ENCODE assay signal across 8 cellular contexts in genomic region chr12:64273527-64274403, GRCh38. TPM values are rescaled to one million over a fixed set of nuclear protein-coding genes. Genes with fewer than 3 reads are reported as not detected.
A peak's percentile ranks its signal among the peaks of the same experiment; 100 is the strongest.
DNase-seq lines count a peak whose midpoint lies in the region; ATAC-seq, FAIRE-seq and TF ChIP-seq lines count a peak whose summit lies in the region.

No MANE protein-coding gene starts in this region.

- H3K27ac Mint-ChIP-seq in mesothelial cell of epicardium = no peak overlapping the region

- in situ Hi-C loops in SK-MEL-5 (cut with HindIII; ENCODE audit: low pct_unique_long_range_greater_than_20kb, low sequenced_read_pairs) = loop anchor here (25.0 kb wide), 1 partner anchor 461 kb away; no protein-coding TSS in a partner anchor

- no peaks in the 10 kb centered on the region for H3K36me3 Mint-ChIP-seq in mesothelial cell of epicardium

- DNase-seq in AG08395 (ENCODE audit: low spot score) (peak; percentile 42), GM12891 (ENCODE audit: insufficient read length, low spot score) (no peak), SK-MEL-5 (ENCODE audit: low read depth, low spot score) (peak; percentile 77), iPS DF 19.7 (ENCODE audit: low read depth, low spot score) (peak; percentile 57), mesothelial cell of epicardium (ENCODE audit: low spot score in 2 of 2, unreplicated experiment in 2 of 2) (no peak), NCI-H1105 (lab: John Stamatoyannopoulos, UW) (no peak)

- no peak for TF ChIP-seq POLR2A in GM12891 (IDR thresholded peaks at IDR 0.05; ENCODE audit: low read depth, low read length)

- ATAC-seq in HG03342 (IDR thresholded peaks at IDR 0.05; ENCODE audit: unreplicated experiment) = peak; percentile 82
- no peak for ATAC-seq in GM18858 (IDR thresholded peaks at IDR 0.05; ENCODE audit: unreplicated experiment)

- FAIRE-seq in GM12891 (lab: Jason Lieb, UNC) = peak; percentile 41

- no peak for TF ChIP-seq CTCF in mesothelial cell of epicardium (IDR thresholded peaks at IDR 0.05; ENCODE audit: unreplicated experiment)

- H3K9me3 Mint-ChIP-seq in mesothelial cell of epicardium = peaks cover 4% of the 10 kb centered on the region

- H3K27me3 Mint-ChIP-seq in mesothelial cell of epicardium (ENCODE audit: low read depth) = no peaks in the 10 kb centered on the region

- no peak overlapping the region for H3K4me3 Mint-ChIP-seq in mesothelial cell of epicardium

- H3K4me1 Mint-ChIP-seq in mesothelial cell of epicardium = no peaks in the 10 kb centered on the region

TF ChIP-seq in GM12891, 5 proteins besides CTCF, POLR2A, EP300 and RAD21:
- peak; percentile 53; the same call in 1 of the 2 replicates for TF ChIP-seq SPI1 (IDR thresholded peaks at IDR 0.05; ENCODE audit: low read depth, low read length)
- TF ChIP-seq TAF1 (IDR thresholded peaks at IDR 0.05; ENCODE audit: low read depth, low read length) = no peak

RNA-seq across cellular contexts. Expression of gene KICS2, which starts 51.7 kb away (rescaled TPM):
- polyA plus RNA-seq in GM12891 (2012; ENCODE audit: low read depth, missing spikeins) = 4.3 TPM
- 15.3 and 19.2 TPM in 2 replicates for total RNA-seq in SK-MEL-5 (2014; rRNA removed; shearing (Covaris generic))
- 13.6 and 15.2 TPM in 2 replicates for polyA plus RNA-seq in SK-MEL-5 (2015; cell fraction: cytosol; rRNA removed)
- polyA plus RNA-seq in SK-MEL-5 (2015; cell fraction: nucleus; rRNA removed) = 19.2 and 25.1 TPM in 2 replicates
- 6.5 to 8.0 TPM (median 7.2 TPM) in 3 replicates for total RNA-seq in mesothelial cell of epicardium

Comparison
In these comparisons a context has a peak if more than half of its experiments do, and no peak if none do; other contexts are left out.
1. DNase-seq: peak in AG08395 (single experiment), SK-MEL-5 (single experiment) and iPS DF 19.7 (single experiment); none in GM12891 (single experiment), mesothelial cell of epicardium (0 of 2) and NCI-H1105 (single experiment).